29 cellular contexts compared by ENCODE assay signal in genomic region chr2:210620456-210620855, GRCh38.
DNase-seq lines count a peak whose midpoint lies in the region; ATAC-seq and TF ChIP-seq lines count a peak whose summit lies in the region.
"Had no signal": no experiment of that assay in that cellular context is flagged by ENCODE, and none has a peak within 500 bp of the region (broad histone marks: within the 10 kb centered on the region; RNA-seq: fewer than 3 reads in every experiment).

No MANE protein-coding gene starts in this region.

- peaks cover 5% of the 10 kb centered on the region for H3K9me3 Mint-ChIP-seq in WTC11
- no peaks in the 10 kb centered on the region for H3K9me3 Mint-ChIP-seq in activated CD4-positive, alpha-beta T cell treated with anti-CD3 and anti-CD28 coated beads, Interleukin-2, amount 10 ng/mL, durations not matched to agents 7 days and 5 days
- H3K9me3 Mint-ChIP-seq: activated T-cell treated with anti-CD3 and anti-CD28 coated beads, Interleukin-2, amount 50 U/mL, for 72 hours; effector memory CD8-positive, alpha-beta T cell; nephron had no signal

- H2BK5ac ChIP-seq in mesendoderm (ENCODE audit: low read length) = no peak overlapping the region

- CTCF ChIA-PET in WTC11 (lab: Charles Lee) = interaction anchor here (0.7 to 1.0 kb wide), 2 partner anchors 143 to 415 kb away, joined by 3 to 6 read pairs; no protein-coding TSS in a partner anchor
- CTCF ChIA-PET in activated CD4-positive, alpha-beta T cell treated with anti-CD3 and anti-CD28 coated beads, Interleukin-2, amount 10 ng/mL, durations not matched to agents 7 days and 5 days (lab: Charles Lee) = no interaction called here

- TF ChIP-seq CTCF in WTC11 (IDR thresholded peaks at IDR 0.05) (no peak), fibroblast of the aortic adventitia (IDR thresholded peaks at IDR 0.05; ENCODE audit: insufficient read depth, low read length) (no peak)

- no peaks in the 10 kb centered on the region for H3K27me3 ChIP-seq in mesendoderm (ENCODE audit: insufficient read depth, low read length, poor library complexity)
- H3K27me3 ChIP-seq: adrenal gland, gastroesophageal sphincter, tibial nerve had no signal

- H3K4ac ChIP-seq in mesendoderm (ENCODE audit: low read depth, low read length) = no peak overlapping the region

- no peaks in the 10 kb centered on the region for H3K79me2 ChIP-seq in mesendoderm (ENCODE audit: control insufficient read depth, insufficient read depth, low read length)

- no peak overlapping the region for H2BK15ac ChIP-seq in mesendoderm (replicated peaks; ENCODE audit: low read depth)

- peak overlapping the region; percentile 77 for H3K27ac Mint-ChIP-seq in WTC11
- H3K27ac Mint-ChIP-seq in activated CD4-positive, alpha-beta T cell treated with anti-CD3 and anti-CD28 coated beads, Interleukin-2, amount 10 ng/mL, durations not matched to agents 7 days and 5 days = no peak overlapping the region
- H3K27ac Mint-ChIP-seq: activated CD8-positive, alpha-beta memory T cell treated with anti-CD3 and anti-CD28 coated beads, Interleukin-2, amount 10 ng/mL, durations not matched to agents 7 days and 5 days; activated T-cell treated with anti-CD3 and anti-CD28 coated beads, Interleukin-2, amount 50 U/mL, for 72 hours; effector memory CD8-positive, alpha-beta T cell; nephron had no signal

- POLR2A ChIA-PET in WTC11 (lab: Charles Lee) = no interaction called here
- POLR2A ChIA-PET in activated CD4-positive, alpha-beta T cell treated with anti-CD3 and anti-CD28 coated beads, Interleukin-2, amount 10 ng/mL, durations not matched to agents 7 days and 5 days (lab: Charles Lee) = no interaction called here

- H3K4me3 Mint-ChIP-seq in WTC11 = no peak overlapping the region
- H3K4me3 Mint-ChIP-seq in activated CD4-positive, alpha-beta T cell treated with anti-CD3 and anti-CD28 coated beads, Interleukin-2, amount 10 ng/mL, durations not matched to agents 7 days and 5 days = no peak overlapping the region
- H3K4me3 Mint-ChIP-seq: activated CD8-positive, alpha-beta memory T cell treated with anti-CD3 and anti-CD28 coated beads, Interleukin-2, amount 10 ng/mL, durations not matched to agents 7 days and 5 days; activated T-cell treated with anti-CD3 and anti-CD28 coated beads, Interleukin-2, amount 50 U/mL, for 72 hours; effector memory CD8-positive, alpha-beta T cell; nephron had no signal

- peak; percentile 93 for ATAC-seq in WTC11
- ATAC-seq: activated CD8-positive, alpha-beta memory T cell treated with anti-CD3 and anti-CD28 coated beads, Interleukin-2, amount 10 ng/mL, durations not matched to agents 7 days and 5 days; activated T-cell treated with anti-CD3 and anti-CD28 coated beads, Interleukin-2, amount 50 U/mL, for 72 hours; effector memory CD8-positive, alpha-beta T cell; gastroesophageal sphincter; Right ventricle myocardium inferior had no signal

- H2AK5ac ChIP-seq in mesendoderm (ENCODE audit: low read length) = no peak overlapping the region

- no peak overlapping the region for H3K4me2 ChIP-seq in mesendoderm (ENCODE audit: low read length)
- H3K4me2 ChIP-seq: smooth muscle cell had no signal

- H3K18ac ChIP-seq in mesendoderm (ENCODE audit: low read length) = no peak overlapping the region

- no peaks in the 10 kb centered on the region for H3K4me1 ChIP-seq in mesendoderm (ENCODE audit: control insufficient read depth, low read depth, low read length)
- H3K4me1 ChIP-seq: adrenal gland, gastroesophageal sphincter, tibial nerve had no signal

- DNase-seq in ELF-1 (ENCODE audit: low read depth, low spot score) (peak; percentile 57), WTC11 (ENCODE audit: low spot score) (peak; percentile 42), fibroblast of the aortic adventitia (ENCODE audit: low read depth) (peak; percentile 16), mesendoderm (peak; percentile 89), GDM1 (lab: John Stamatoyannopoulos, UW) (no peak), foreskin melanocyte (no peak)
- DNase-seq in activated CD4-positive, alpha-beta T cell treated with anti-CD3 and anti-CD28 coated beads, Interleukin-2, amount 10 ng/mL, durations not matched to agents 7 days and 5 days = no peak
- DNase-seq: ACHN; activated CD4-positive, alpha-beta T cell treated with anti-CD3 and anti-CD28 coated beads, Interleukin-2, amount 50 U/mL, for 1 hour; activated CD8-positive, alpha-beta memory T cell treated with anti-CD3 and anti-CD28 coated beads, Interleukin-2, amount 10 ng/mL, durations not matched to agents 7 days and 5 days; activated naive CD4-positive, alpha-beta T cell treated with Interleukin-2 at 50 U/mL for 16 hours; activated T-cell treated with anti-CD3 and anti-CD28 coated beads, Interleukin-2, amount 50 U/mL, for 72 hours; adrenal gland; DMS79 treated with DMSO at 0.1 percent for 48 hours; effector memory CD8-positive, alpha-beta T cell; hypothalamus; NCI-H146; NCI-H2107; OCI-M1; retina; stimulated activated CD4-positive, alpha-beta T cell treated with anti-CD3 and anti-CD28 coated beads, Interleukin-1b, Interleukin-23, amount 100 ng/mL, for 48 hours had no signal

- no peak overlapping the region for H3K9ac ChIP-seq in mesendoderm (ENCODE audit: low read length)

- no CpG with 5 or more reads among the region's 3 CpGs for WGBS in mesendoderm (ENCODE audit: extremely low coverage, insufficient coverage, low lambda C conversion rate)

- H3K23ac ChIP-seq in mesendoderm (ENCODE audit: low read length) = no peak overlapping the region

- H4K8ac ChIP-seq in mesendoderm (ENCODE audit: low read depth, low read length) = no peak overlapping the region

- H3K4me1 Mint-ChIP-seq in WTC11 = peaks cover 30% of the 10 kb centered on the region
- H3K4me1 Mint-ChIP-seq in activated CD4-positive, alpha-beta T cell treated with anti-CD3 and anti-CD28 coated beads, Interleukin-2, amount 10 ng/mL, durations not matched to agents 7 days and 5 days = no peaks in the 10 kb centered on the region
- H3K4me1 Mint-ChIP-seq: activated CD8-positive, alpha-beta memory T cell treated with anti-CD3 and anti-CD28 coated beads, Interleukin-2, amount 10 ng/mL, durations not matched to agents 7 days and 5 days had no signal

- H4K5ac ChIP-seq in mesendoderm (ENCODE audit: low read length) = no peak overlapping the region

- H3K36me3 Mint-ChIP-seq in WTC11 = no peaks in the 10 kb centered on the region
- no peaks in the 10 kb centered on the region for H3K36me3 Mint-ChIP-seq in activated CD4-positive, alpha-beta T cell treated with anti-CD3 and anti-CD28 coated beads, Interleukin-2, amount 10 ng/mL, durations not matched to agents 7 days and 5 days (ENCODE audit: low read depth)
- H3K36me3 Mint-ChIP-seq: activated CD8-positive, alpha-beta memory T cell treated with anti-CD3 and anti-CD28 coated beads, Interleukin-2, amount 10 ng/mL, durations not matched to agents 7 days and 5 days had no signal

- H3K56ac ChIP-seq in mesendoderm (ENCODE audit: low read length) = no peak overlapping the region

- no peaks in the 10 kb centered on the region for H3K36me3 ChIP-seq in mesendoderm (ENCODE audit: control insufficient read depth, insufficient read depth, low read length)
- H3K36me3 ChIP-seq: adrenal gland, gastroesophageal sphincter, tibial nerve had no signal

- H3K79me1 ChIP-seq in mesendoderm (ENCODE audit: low read length) = no peaks in the 10 kb centered on the region

- H3K27ac ChIP-seq in mesendoderm (ENCODE audit: low read depth, low read length) = no peak overlapping the region
- H3K27ac ChIP-seq: adrenal gland, coronary artery, gastroesophageal sphincter, tibial nerve, VCaP had no signal

- no peaks in the 10 kb centered on the region for H3K27me3 Mint-ChIP-seq in WTC11 (ENCODE audit: low read depth)
- no peaks in the 10 kb centered on the region for H3K27me3 Mint-ChIP-seq in activated CD4-positive, alpha-beta T cell treated with anti-CD3 and anti-CD28 coated beads, Interleukin-2, amount 10 ng/mL, durations not matched to agents 7 days and 5 days
- H3K27me3 Mint-ChIP-seq: activated CD8-positive, alpha-beta memory T cell treated with anti-CD3 and anti-CD28 coated beads, Interleukin-2, amount 10 ng/mL, durations not matched to agents 7 days and 5 days; effector memory CD8-positive, alpha-beta T cell had no signal

- H2BK120ac ChIP-seq in mesendoderm (ENCODE audit: low read depth, low read length) = no peak overlapping the region

- no peak overlapping the region for H3K4me3 ChIP-seq in fibroblast of the aortic adventitia (ENCODE audit: low read depth, low read length)
- H3K4me3 ChIP-seq in mesendoderm (ENCODE audit: low read length) = no peak overlapping the region
- H3K4me3 ChIP-seq: adrenal gland, coronary artery, gastroesophageal sphincter, lung, smooth muscle cell, tibial nerve had no signal

TF ChIP-seq in WTC11, 78 proteins besides CTCF, POLR2A, EP300 and RAD21 (continues in another document):
- no peak for TF ChIP-seq ATF6 (CRISPR knock-in tag; IDR thresholded peaks at IDR 0.05)

Comparison
In these comparisons a context has a peak if more than half of its experiments do, and no peak if none do; other contexts are left out.
1. DNase-seq: peak in ELF-1 (single experiment), WTC11 (single experiment), fibroblast of the aortic adventitia (single experiment) and mesendoderm (single experiment); none in activated CD4-positive, alpha-beta T cell treated with anti-CD3 and anti-CD28 coated beads, Interleukin-2, amount 10 ng/mL, durations not matched to agents 7 days and 5 days (single experiment), GDM1 (single experiment) and foreskin melanocyte (single experiment).